Comparison of ENCODE assay signal across 8 cellular contexts in the genomic region with DNA sequence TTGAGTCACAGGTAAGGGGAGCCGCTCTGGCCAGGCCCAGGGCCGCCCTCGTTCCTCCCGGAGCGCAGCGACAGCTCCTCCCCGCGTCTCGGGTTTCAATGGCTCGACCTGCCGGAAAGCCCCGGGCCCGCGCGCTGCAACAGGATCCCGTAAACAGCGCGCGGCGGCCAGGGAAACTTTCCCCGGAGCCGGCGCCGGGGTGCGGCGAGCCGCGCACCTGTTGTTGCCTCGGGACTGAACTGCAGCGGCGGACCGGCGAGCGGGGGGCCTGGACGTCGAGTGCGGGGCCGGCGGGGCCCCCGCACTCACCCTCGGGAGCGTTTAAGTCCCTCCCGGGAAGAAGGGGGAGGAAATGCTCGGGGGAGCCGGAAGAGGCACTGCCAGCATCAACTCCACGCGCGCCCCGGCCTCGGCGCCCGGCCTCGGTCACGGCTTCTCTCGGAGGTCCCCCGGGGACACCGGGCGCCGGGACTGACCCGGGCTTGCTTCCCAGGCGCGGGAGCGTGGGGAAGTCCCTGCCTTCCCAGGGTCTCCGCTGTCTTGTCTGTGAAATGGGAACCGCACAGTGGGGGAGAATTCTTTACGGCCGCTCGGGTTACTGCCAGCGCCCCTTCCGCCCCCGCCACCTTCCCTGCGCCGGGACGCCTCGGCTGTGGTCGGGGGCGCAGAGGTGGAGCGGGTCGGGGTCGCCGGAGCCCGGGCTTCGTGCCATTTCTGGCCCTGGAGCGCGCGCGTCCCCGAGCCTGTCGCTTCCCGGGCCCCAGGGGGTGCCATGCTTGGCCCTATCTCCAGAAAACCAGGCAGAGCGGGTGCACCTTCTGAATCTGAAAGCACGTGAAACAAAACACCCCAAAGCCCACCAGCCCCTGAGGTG. TPM values are rescaled to one million over a fixed set of nuclear protein-coding genes. Genes with fewer than 3 reads are reported as not detected.
DNase-seq lines count a peak whose midpoint lies in the region; ATAC-seq, FAIRE-seq and TF ChIP-seq lines count a peak whose summit lies in the region.

No MANE protein-coding gene starts in this region.

- peaks cover 14% of the 10 kb centered on the region for H3K4me1 Mint-ChIP-seq in astrocyte (ENCODE audit: low read depth, unreplicated experiment)

- H3K4me3 ChIP-seq in astrocyte (ENCODE audit: insufficient read depth, low read depth, low read length) (peak overlapping the region; percentile 64), iPS-18c (ENCODE audit: insufficient read depth, low read depth, low read length) (peak overlapping the region; percentile 81), spleen (peak overlapping the region; percentile 34 to 72 (median 52))

- no peak for FAIRE-seq in astrocyte (lab: Jason Lieb, UNC)

- no peaks in the 10 kb centered on the region for H4K20me1 ChIP-seq in astrocyte (ENCODE audit: insufficient read depth, low read length)

- TF ChIP-seq POLR2A in spleen (IDR thresholded peaks at IDR 0.05), result no peak

- no peak overlapping the region for H3K27ac Mint-ChIP-seq in astrocyte (ENCODE audit: unreplicated experiment)

- H3K27me3 ChIP-seq in astrocyte (ENCODE audit: insufficient read depth, low read length) (no peaks in the 10 kb centered on the region), spleen (replicated peaks in 1 of 7) (peaks cover 0 to 57% (median 13%) of the 10 kb centered on the region in 7 donors)

- TF ChIP-seq CTCF in astrocyte (IDR thresholded peaks at IDR 0.05; ENCODE audit: insufficient read depth, low read depth, low read length) (no peak), spleen (IDR thresholded peaks at IDR 0.05 in 8 of 11, conservative IDR thresholded peaks at IDR 0.05 in 3 of 11) (no peak)

- H3K9me3 ChIP-seq in astrocyte (ENCODE audit: insufficient read depth, low read depth, low read length) (no peaks in the 10 kb centered on the region), iPS-18c (ENCODE audit: control insufficient read depth, insufficient read depth, low read length) (no peaks in the 10 kb centered on the region), spleen (no peaks in the 10 kb centered on the region)

- peak overlapping the region; percentile 74 for H3K4me3 Mint-ChIP-seq in astrocyte (ENCODE audit: unreplicated experiment)

- H3K4me1 ChIP-seq in astrocyte (ENCODE audit: insufficient read depth, low read length) (peaks cover 11% of the 10 kb centered on the region), spleen (peaks cover 4 to 45% (median 13%) of the 10 kb centered on the region in 6 donors)

- peak overlapping the region; percentile 97 for H3K4me2 ChIP-seq in astrocyte (ENCODE audit: low read length)

- intact Hi-C loops in spleen (cut with DNase I; ENCODE audit: low total_unique reads), result no loop called here

- H3K36me3 ChIP-seq in astrocyte (ENCODE audit: insufficient read depth, low read length) (no peaks in the 10 kb centered on the region), spleen (no peaks in the 10 kb centered on the region)

- H3K36me3 Mint-ChIP-seq in astrocyte (ENCODE audit: low read depth, unreplicated experiment), result no peaks in the 10 kb centered on the region

- 2 to 9% (median 2%) methylated on average over 9 to 91 of the region's 92 CpGs for WGBS in spleen, 5 donors

- H3K9ac ChIP-seq in astrocyte (ENCODE audit: low read length), result peak overlapping the region; percentile 67

- DNase-seq in Caki2 (ENCODE audit: low read depth) (peak; percentile 89), OCI-M1 (lab: John Stamatoyannopoulos, UW) (peak; percentile 32), astrocyte (ENCODE audit: low read depth) (peak; percentile 62), spleen (peak; percentile 84), NOMO-1 treated with dmso at 0.1 percent for 144 hours (lab: John Stamatoyannopoulos, UW; ENCODE audit: unreplicated experiment) (no peak)

- in situ Hi-C loops in Caki2 (cut with HindIII; ENCODE audit: low pct_unique_long_range_greater_than_20kb, low sequenced_read_pairs), result no loop called here

- H3K27me3 Mint-ChIP-seq in astrocyte (ENCODE audit: low read depth, unreplicated experiment), result peaks cover 8% of the 10 kb centered on the region

- H3K9me3 Mint-ChIP-seq in astrocyte (ENCODE audit: unreplicated experiment), result peaks cover 2% of the 10 kb centered on the region

- peak overlapping the region; percentile 80 for H2AFZ ChIP-seq in astrocyte (ENCODE audit: low read depth, low read length)

- no peak overlapping the region for H3K27ac ChIP-seq in astrocyte (ENCODE audit: low read depth, low read length)
- peak overlapping the region in 7 of 8 donors; percentile 36 to 87 (median 76) for H3K27ac ChIP-seq in spleen

- no peaks in the 10 kb centered on the region for H3K79me2 ChIP-seq in astrocyte (ENCODE audit: insufficient read depth, low read length)

- ATAC-seq in GM19328 (IDR thresholded peaks at IDR 0.05; ENCODE audit: unreplicated experiment) (peak; percentile 89), HG03196 (IDR thresholded peaks at IDR 0.05; ENCODE audit: unreplicated experiment) (peak; percentile 82)

RNA-seq across cellular contexts. Expression of gene PGPEP1L, which starts 7.4 kb away (rescaled TPM):
- not detected in 2 replicates for total RNA-seq in Caki2 (2014; rRNA removed; shearing (Covaris generic); ENCODE audit: low replicate concordance)
- total RNA-seq in astrocyte (not detected in 2 replicates), spleen (not detected)
- under 1 TPM in 1 of 3 donors, not detected in 2; 0.13 TPM for polyA plus RNA-seq in spleen
